Comparison of ENCODE assay signal across 11 cellular contexts in the genomic region with DNA sequence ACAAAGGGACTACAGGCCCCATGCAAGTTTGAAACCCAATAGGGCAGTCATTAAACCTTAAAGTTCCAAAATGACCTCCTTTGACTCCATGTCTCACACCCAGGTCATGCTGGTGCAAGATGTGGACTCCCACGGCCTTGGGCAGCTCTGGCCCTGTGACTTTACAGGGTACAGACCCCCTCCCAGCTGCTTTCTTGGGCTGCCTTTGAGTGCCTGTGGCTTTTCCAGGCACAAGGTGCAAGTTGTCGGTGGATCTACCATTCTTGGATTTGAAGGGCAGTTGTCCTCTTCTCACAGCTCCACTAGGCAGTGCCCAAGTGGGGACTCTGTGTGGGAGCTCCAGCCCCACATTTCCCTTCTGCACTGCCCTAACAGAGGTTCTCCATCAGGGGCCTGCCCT. TPM values are rescaled to one million over a fixed set of nuclear protein-coding genes. Genes with fewer than 3 reads are reported as not detected.
"Had no signal": no experiment of that assay in that cellular context is flagged by ENCODE, and none has a peak within 500 bp of the region (broad histone marks: within the 10 kb centered on the region; RNA-seq: fewer than 3 reads in every experiment).

No MANE protein-coding gene starts in this region.

RNA-seq across cellular contexts. Expression of a gene that starts 2.0 kb away (rescaled TPM):
- total RNA-seq: NCI-H460; T-helper 1 cell treated with Interleukin-12 subunit alpha and Interleukin-12 subunit beta and Interleukin-4 antibody, amounts not matched to agents 30 ng/mL and 1 ng/mL, for 36 hours had no signal

RNA-seq across cellular contexts. Expression of a gene that starts 37.9 kb away (rescaled TPM):
- total RNA-seq: activated CD8-positive, alpha-beta T cell treated with anti-CD3 and anti-CD28 coated beads for 36 hours; activated T-cell treated with anti-CD3 and anti-CD28 coated beads, Interleukin-2, amount 50 U/mL, for 4 hours; astrocyte; body of pancreas; breast epithelium; NCI-H460; RPMI7951; SJCRH30; T-helper 1 cell treated with Interleukin-12 subunit alpha and Interleukin-12 subunit beta and Interleukin-4 antibody, amounts not matched to agents 30 ng/mL and 1 ng/mL, for 36 hours; T-helper 2 cell treated with Interferon-gamma antibody and Interleukin-4, amounts not matched to agents 100 ng/mL and 5 ng/mL, for 36 hours had no signal
- polyA plus RNA-seq: adrenal gland had no signal
